4 cellular contexts compared by ENCODE assay signal in genomic region chr4:37413612-37414011, GRCh38.
DNase-seq lines count a peak whose midpoint lies in the region; ATAC-seq, FAIRE-seq and TF ChIP-seq lines count a peak whose summit lies in the region.
"Not testable (repeated sequence)": the region's sequence is repeated elsewhere in the genome, so short reads cannot be mapped to it uniquely, and the experiment has no call there.

No MANE protein-coding gene starts in this region.

- not testable (repeated sequence) for H3K9me3 Mint-ChIP-seq in activated T-helper 1 cell treated with anti-CD3 and anti-CD28 coated beads, Interleukin-12 subunit alpha, Interleukin-12 subunit beta, Interleukin-2, Interleukin-4 antibody, amounts not matched to agents 30 ng/mL and 10 ng/mL and 1 ng/mL, durations not matched to agents 14 hours and 24 hours and 36 hours; neural crest cell

- not testable (repeated sequence) for TF ChIP-seq RAD21 in K562 (CRISPR knock-in tag; conservative IDR thresholded peaks at IDR 0.05 in 1 of 2, IDR thresholded peaks at IDR 0.05 in 1 of 2)

- intact Hi-C loops in activated T-helper 1 cell treated with anti-CD3 and anti-CD28 coated beads, Interleukin-12 subunit alpha, Interleukin-12 subunit beta, Interleukin-2, Interleukin-4 antibody, amounts not matched to agents 30 ng/mL and 10 ng/mL and 1 ng/mL, durations not matched to agents 14 hours and 24 hours and 36 hours (cut with micrococcal nuclease); K562 (cut with micrococcal nuclease): not testable (repeated sequence)

- FAIRE-seq in K562 (lab: Jason Lieb, UNC), result not testable (repeated sequence)

- in situ Hi-C loops in K562 (cut with MboI), result not testable (repeated sequence)

- H4K20me1 ChIP-seq in K562 (replicated peaks; ENCODE audit: control insufficient read depth, insufficient read depth, low read length), result not testable (repeated sequence)

- H3K27ac Mint-ChIP-seq in activated T-helper 1 cell treated with anti-CD3 and anti-CD28 coated beads, Interleukin-12 subunit alpha, Interleukin-12 subunit beta, Interleukin-2, Interleukin-4 antibody, amounts not matched to agents 30 ng/mL and 10 ng/mL and 1 ng/mL, durations not matched to agents 14 hours and 24 hours and 36 hours, result peak overlapping the region; percentile 46
- H3K27ac Mint-ChIP-seq in neural crest cell (ENCODE audit: unreplicated experiment), result peak overlapping the region; percentile 48

- 0% methylated on average over 2 of the region's 2 CpGs for WGBS in K562 (ENCODE audit: insufficient coverage, low coverage, missing lambda C conversion rate)

- CTCF ChIA-PET in HEK293 (lab: Yijun Ruan, JAX); K562 (lab: Yijun Ruan, JAX; ENCODE audit: low intra/inter-chr PET ratio): not testable (repeated sequence)

- H3K4me3 Mint-ChIP-seq in activated T-helper 1 cell treated with anti-CD3 and anti-CD28 coated beads, Interleukin-12 subunit alpha, Interleukin-12 subunit beta, Interleukin-2, Interleukin-4 antibody, amounts not matched to agents 30 ng/mL and 10 ng/mL and 1 ng/mL, durations not matched to agents 14 hours and 24 hours and 36 hours; neural crest cell: not testable (repeated sequence)

- H3K9me1 ChIP-seq in K562 (ENCODE audit: control insufficient read depth, insufficient read depth, low read length), result not testable (repeated sequence)

- ATAC-seq in K562, result not testable (repeated sequence)

- H3K4me1 ChIP-seq in HEK293 (ENCODE audit: control insufficient read depth, insufficient read depth, low read length); K562 (replicated peaks in 1 of 2; ENCODE audit: control insufficient read depth in 2 of 2, insufficient read depth in 2 of 2, low read length in 2 of 2): not testable (repeated sequence)

- H3K9me3 ChIP-seq in HEK293 (ENCODE audit: control insufficient read depth, insufficient read depth, low read depth, low read length); K562 (replicated peaks; ENCODE audit: control insufficient read depth, insufficient read depth, low read depth, low read length): not testable (repeated sequence)

- BruUV-seq in K562 (replicated peaks; lab: Mats Ljungman, UMichigan), result not testable (repeated sequence)

- DNase-seq in activated T-helper 1 cell treated with anti-CD3 and anti-CD28 coated beads, Interleukin-12 subunit alpha, Interleukin-12 subunit beta, Interleukin-2, Interleukin-4 antibody, amounts not matched to agents 30 ng/mL and 10 ng/mL and 1 ng/mL, durations not matched to agents 14 hours and 24 hours and 36 hours (ENCODE audit: low spot score); K562 (ENCODE audit: extremely low read depth in 1 of 4, low spot score in 3 of 4); neural crest cell (ENCODE audit: low read depth, low spot score): not testable (repeated sequence)

- not testable (repeated sequence) for H2AFZ ChIP-seq in K562 (ENCODE audit: low read depth, low read length)

- not testable (repeated sequence) for H3K9ac ChIP-seq in K562 (ENCODE audit: insufficient read depth in 1 of 2, low read depth in 2 of 2, low read length in 2 of 2)

- not testable (repeated sequence) for H3K36me3 ChIP-seq in HEK293 (ENCODE audit: control insufficient read depth in 2 of 2, insufficient read depth in 1 of 2, low read length in 2 of 2); K562 (ENCODE audit: control insufficient read depth, insufficient read depth, low read length)

- not testable (repeated sequence) for TF ChIP-seq CTCF in HEK293 (tag by site-specific recombination; IDR thresholded peaks at IDR 0.05); K562 (IDR thresholded peaks at IDR 0.05 in 2 of 3, conservative IDR thresholded peaks at IDR 0.05 in 1 of 3; ENCODE audit: insufficient read depth in 2 of 3, low read depth in 1 of 3, low read length in 3 of 3); neural crest cell (conservative IDR thresholded peaks at IDR 0.05)

- not testable (repeated sequence) for H3K27me3 ChIP-seq in K562 (ENCODE audit: control insufficient read depth in 2 of 2, insufficient read depth in 2 of 2, low read length in 2 of 2)

- TF ChIP-seq EP300 in K562 (IDR thresholded peaks at IDR 0.05; ENCODE audit: low read length), result not testable (repeated sequence)

- not testable (repeated sequence) for H3K27ac ChIP-seq in HEK293 (ENCODE audit: extremely low read depth, low read depth, low read length); K562 (ENCODE audit: extremely low read depth, low read depth, low read length)

- not testable (repeated sequence) for H3K4me1 Mint-ChIP-seq in activated T-helper 1 cell treated with anti-CD3 and anti-CD28 coated beads, Interleukin-12 subunit alpha, Interleukin-12 subunit beta, Interleukin-2, Interleukin-4 antibody, amounts not matched to agents 30 ng/mL and 10 ng/mL and 1 ng/mL, durations not matched to agents 14 hours and 24 hours and 36 hours (ENCODE audit: low read depth); neural crest cell

- H3K27me3 Mint-ChIP-seq in activated T-helper 1 cell treated with anti-CD3 and anti-CD28 coated beads, Interleukin-12 subunit alpha, Interleukin-12 subunit beta, Interleukin-2, Interleukin-4 antibody, amounts not matched to agents 30 ng/mL and 10 ng/mL and 1 ng/mL, durations not matched to agents 14 hours and 24 hours and 36 hours (ENCODE audit: insufficient read depth); neural crest cell (ENCODE audit: low read depth): not testable (repeated sequence)

- TF ChIP-seq POLR2A in K562 (conservative IDR thresholded peaks at IDR 0.05), result not testable (repeated sequence)

- POLR2A ChIA-PET in HEK293 (lab: Yijun Ruan, JAX), result not testable (repeated sequence)
- POLR2A ChIA-PET in K562 (lab: Yijun Ruan, JAX), result interaction anchor here (0.6 kb wide), 1 partner anchor 759 kb away, joined by 3 read pairs; no protein-coding TSS in a partner anchor

- not testable (repeated sequence) for H3K4me3 ChIP-seq in HEK293 (ENCODE audit: low read depth, low read length); K562

- not testable (repeated sequence) for H3K36me3 Mint-ChIP-seq in activated T-helper 1 cell treated with anti-CD3 and anti-CD28 coated beads, Interleukin-12 subunit alpha, Interleukin-12 subunit beta, Interleukin-2, Interleukin-4 antibody, amounts not matched to agents 30 ng/mL and 10 ng/mL and 1 ng/mL, durations not matched to agents 14 hours and 24 hours and 36 hours (ENCODE audit: low read depth); neural crest cell (ENCODE audit: low read depth)

- not testable (repeated sequence) for H3K4me2 ChIP-seq in K562 (ENCODE audit: insufficient read depth, low read length)

- H3K79me2 ChIP-seq in K562 (ENCODE audit: control insufficient read depth, insufficient read depth, low read length), result not testable (repeated sequence)

TF ChIP-seq in HEK293, 187 proteins besides CTCF, POLR2A, EP300 and RAD21:
- TF ChIP-seq ZNF146 (tag by site-specific recombination; IDR thresholded peaks at IDR 0.05), result peak; percentile 54; the same call in 1 of the 2 replicates

TF ChIP-seq in K562, 482 proteins besides CTCF, POLR2A, EP300 and RAD21:
- peak; percentile 51 for TF ChIP-seq ZNF146 (CRISPR knock-in tag; IDR thresholded peaks at IDR 0.05; ENCODE audit: unreplicated experiment)
TF ChIP-seq in K562: peak in this region for 1; not testable (repeated sequence) for 481.
